ENCODE assay signal across 20 cellular contexts in the genomic region with DNA sequence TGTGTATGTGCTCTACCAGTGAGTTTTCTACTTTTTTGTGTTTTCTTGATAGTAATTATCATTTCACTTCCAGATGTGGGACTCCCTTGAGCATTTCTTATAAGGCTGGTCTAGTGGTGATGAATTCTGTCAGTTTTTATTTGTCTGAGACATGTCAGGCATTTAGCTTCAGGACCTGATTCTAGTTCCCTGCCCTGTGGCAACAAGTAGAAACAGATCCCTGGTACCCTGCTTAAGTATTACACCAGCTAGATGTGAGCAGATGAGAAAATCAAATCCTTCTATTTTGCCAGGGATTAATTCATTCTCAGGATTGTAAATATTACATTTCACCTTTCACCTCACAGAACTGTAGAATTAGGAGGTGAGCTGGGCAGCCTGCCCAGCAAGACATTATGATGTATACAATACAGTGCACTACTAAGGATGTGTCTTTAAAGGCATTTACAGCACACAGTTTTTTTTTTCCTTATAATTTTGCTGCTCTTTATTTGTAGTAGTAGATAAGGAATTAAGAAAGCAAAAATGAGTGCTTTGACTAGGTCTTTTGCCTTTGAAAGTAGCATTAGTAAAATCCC. TPM values are rescaled to one million over a fixed set of nuclear protein-coding genes. Genes with fewer than 3 reads are reported as not detected.
A peak's percentile ranks its signal among the peaks of the same experiment; 100 is the strongest.
DNase-seq lines count a peak whose midpoint lies in the region; ATAC-seq and TF ChIP-seq lines count a peak whose summit lies in the region.
"Had no signal": no experiment of that assay in that cellular context is flagged by ENCODE, and none has a peak within 500 bp of the region (broad histone marks: within the 10 kb centered on the region; RNA-seq: fewer than 3 reads in every experiment).

No MANE protein-coding gene starts in this region.

- no peak for ATAC-seq in CD8-positive, alpha-beta T cell
- ATAC-seq in T-cell (replicated peaks in 1 of 4): no peak
- ATAC-seq in effector memory CD8-positive, alpha-beta T cell (replicated peaks): no peak
- no peak for ATAC-seq in HG02623 (IDR thresholded peaks at IDR 0.05; ENCODE audit: unreplicated experiment)
- ATAC-seq: heart right ventricle, sciatic nerve had no signal

- H3K27ac Mint-ChIP-seq in CD8-positive, alpha-beta T cell: peak overlapping the region; percentile 78
- H3K27ac Mint-ChIP-seq in T-cell: peak overlapping the region; percentile 91 to 97
- peak overlapping the region; percentile 88 to 97 for H3K27ac Mint-ChIP-seq in effector memory CD8-positive, alpha-beta T cell

- peaks cover 42% of the 10 kb centered on the region for H3K4me1 Mint-ChIP-seq in CD8-positive, alpha-beta T cell (ENCODE audit: low read depth)
- peaks cover 43 to 67% (median 54%) of the 10 kb centered on the region in 3 donors for H3K4me1 Mint-ChIP-seq in T-cell
- H3K4me1 Mint-ChIP-seq in effector memory CD8-positive, alpha-beta T cell (ENCODE audit: low read depth in 2 of 2): peaks cover 32 to 46% of the 10 kb centered on the region in 2 donors

- POLR2A ChIA-PET in CD8-positive, alpha-beta T cell (lab: Charles Lee): interaction anchor here (1.2 kb wide), 1 partner anchor 50 kb away, joined by 7 read pairs; the partner anchor contains the start of gene SRSF7
- POLR2A ChIA-PET in T-cell (lab: Charles Lee): interaction anchor here in 1 of 2 donors (0.7 to 0.8 kb wide), 2 partner anchors 48 to 50 kb away, joined by 3 to 4 read pairs; partner anchors contain the start of gene SRSF7

- peak overlapping the region; percentile 57 for H3K4me3 Mint-ChIP-seq in CD8-positive, alpha-beta T cell
- H3K4me3 Mint-ChIP-seq in T-cell: peak overlapping the region; percentile 34 to 72 (median 49)
- peak overlapping the region; percentile 71 to 79 for H3K4me3 Mint-ChIP-seq in effector memory CD8-positive, alpha-beta T cell

- peak overlapping the region; percentile 61 for H3K4me2 ChIP-seq in BLaER1

- peak overlapping the region; percentile 54; the same call in 1 of the 2 replicates for H3K9ac ChIP-seq in BLaER1

- H4K20me1 ChIP-seq in BLaER1: no peaks in the 10 kb centered on the region

- H3K27me3 Mint-ChIP-seq in CD8-positive, alpha-beta T cell (ENCODE audit: low read depth): no peaks in the 10 kb centered on the region
- no peaks in the 10 kb centered on the region for H3K27me3 Mint-ChIP-seq in T-cell
- no peaks in the 10 kb centered on the region for H3K27me3 Mint-ChIP-seq in effector memory CD8-positive, alpha-beta T cell

- H3K9me3 ChIP-seq in BLaER1: peaks cover 8% of the 10 kb centered on the region; the same call in 1 of the 2 replicates
- H3K9me3 ChIP-seq in CD8-positive, alpha-beta T cell (ENCODE audit: low read length): no peaks in the 10 kb centered on the region
- H3K9me3 ChIP-seq: BE2C had no signal

- CTCF ChIA-PET in CD8-positive, alpha-beta T cell (lab: Charles Lee): interaction anchor here (1.1 to 1.3 kb wide), 2 partner anchors 39 to 98 kb away, joined by 3 to 4 read pairs; no protein-coding TSS in a partner anchor
- CTCF ChIA-PET in T-cell (lab: Charles Lee): interaction anchor here (0.6 to 1.3 kb wide), 5 partner anchors 23 to 119 kb away, joined by 3 to 5 read pairs (median 3); no protein-coding TSS in a partner anchor

- H3K4me1 ChIP-seq in BLaER1: peaks cover 21% of the 10 kb centered on the region
- H3K4me1 ChIP-seq in CD8-positive, alpha-beta T cell (ENCODE audit: insufficient read depth, low read length): no peaks in the 10 kb centered on the region
- H3K4me1 ChIP-seq: BE2C had no signal

- H3K27me3 ChIP-seq in BLaER1: no peaks in the 10 kb centered on the region
- H3K27me3 ChIP-seq in CD8-positive, alpha-beta T cell (ENCODE audit: insufficient read depth, low read length): no peaks in the 10 kb centered on the region
- H3K27me3 ChIP-seq: BE2C, heart right ventricle had no signal

- H3K36me3 Mint-ChIP-seq in CD8-positive, alpha-beta T cell: peaks cover 36% of the 10 kb centered on the region
- H3K36me3 Mint-ChIP-seq in T-cell: peaks cover 36% of the 10 kb centered on the region
- H3K36me3 Mint-ChIP-seq in effector memory CD8-positive, alpha-beta T cell (ENCODE audit: insufficient read depth): peaks cover 41% of the 10 kb centered on the region

- intact Hi-C loops in CD8-positive, alpha-beta T cell (cut with DNase I, micrococcal nuclease): no loop called here

- TF ChIP-seq CTCF in CD8-positive, alpha-beta T cell (IDR thresholded peaks at IDR 0.05): no peak

- H3K4me3 ChIP-seq in BLaER1: no peak overlapping the region; the same call in 1 of the 2 replicates
- no peak overlapping the region for H3K4me3 ChIP-seq in CD8-positive, alpha-beta T cell (ENCODE audit: low read depth, low read length)
- H3K4me3 ChIP-seq: heart right ventricle, SK-N-MC had no signal

- no peak overlapping the region for H3K27ac ChIP-seq in BLaER1
- no peak overlapping the region for H3K27ac ChIP-seq in CD8-positive, alpha-beta T cell (ENCODE audit: low read depth, low read length)
- H3K27ac ChIP-seq: SK-N-MC, VCaP had no signal

- DNase-seq in CD8-positive, alpha-beta T cell: no peak
- DNase-seq in T-cell (no peak), kidney glomerular epithelial cell (lab: John Stamatoyannopoulos, UW) (no peak), superior temporal gyrus (ENCODE audit: extremely low spot score) (no peak), COLO668 (lab: John Stamatoyannopoulos, UW; ENCODE audit: unreplicated experiment) (no peak)
- no peak for DNase-seq in effector memory CD8-positive, alpha-beta T cell
- DNase-seq: BE2C; dermis blood vessel endothelial cell; heart right ventricle; midbrain; NCI-H187; NCI-H510A; stimulated activated CD4-positive, alpha-beta T cell treated with anti-CD3 and anti-CD28 coated beads, Interleukin-4, amount 100 ng/mL, for 1 hour; stimulated activated CD8-positive, alpha-beta memory T cell treated with anti-CD3 and anti-CD28 coated beads, Interleukin-4, amount 100 ng/mL, for 48 hours had no signal

- H3K9me3 Mint-ChIP-seq in CD8-positive, alpha-beta T cell: peaks cover 5% of the 10 kb centered on the region
- peaks cover 0 to 7% (median 0%) of the 10 kb centered on the region in 3 donors for H3K9me3 Mint-ChIP-seq in T-cell
- no peaks in the 10 kb centered on the region for H3K9me3 Mint-ChIP-seq in effector memory CD8-positive, alpha-beta T cell

- H3K36me3 ChIP-seq in BLaER1: peaks cover 28% of the 10 kb centered on the region; the same call in 1 of the 2 replicates
- no peaks in the 10 kb centered on the region for H3K36me3 ChIP-seq in CD8-positive, alpha-beta T cell (ENCODE audit: insufficient read depth, low read length)
- H3K36me3 ChIP-seq: BE2C had no signal

RNA-seq across cellular contexts. Expression of gene GALM, which starts 35.1 kb away (rescaled TPM):
- total RNA-seq in CD8-positive, alpha-beta T cell: 1 to 10 TPM; 4.4 to 4.7 TPM
- 10 to 100 TPM; 14.3 to 29.4 (median 17.3) TPM for total RNA-seq in T-cell
- total RNA-seq: HT1080 had no signal

RNA-seq across cellular contexts. Expression of gene SRSF7, which starts 50.2 kb away (rescaled TPM):
- total RNA-seq in CD8-positive, alpha-beta T cell: 100 to 1,000 TPM; 607 to 608 TPM
- total RNA-seq in T-cell: 100 to 1,000 TPM; 252 to 649 (median 265) TPM
